Comparison of ENCODE assay signal across 7 cellular contexts in the genomic region with DNA sequence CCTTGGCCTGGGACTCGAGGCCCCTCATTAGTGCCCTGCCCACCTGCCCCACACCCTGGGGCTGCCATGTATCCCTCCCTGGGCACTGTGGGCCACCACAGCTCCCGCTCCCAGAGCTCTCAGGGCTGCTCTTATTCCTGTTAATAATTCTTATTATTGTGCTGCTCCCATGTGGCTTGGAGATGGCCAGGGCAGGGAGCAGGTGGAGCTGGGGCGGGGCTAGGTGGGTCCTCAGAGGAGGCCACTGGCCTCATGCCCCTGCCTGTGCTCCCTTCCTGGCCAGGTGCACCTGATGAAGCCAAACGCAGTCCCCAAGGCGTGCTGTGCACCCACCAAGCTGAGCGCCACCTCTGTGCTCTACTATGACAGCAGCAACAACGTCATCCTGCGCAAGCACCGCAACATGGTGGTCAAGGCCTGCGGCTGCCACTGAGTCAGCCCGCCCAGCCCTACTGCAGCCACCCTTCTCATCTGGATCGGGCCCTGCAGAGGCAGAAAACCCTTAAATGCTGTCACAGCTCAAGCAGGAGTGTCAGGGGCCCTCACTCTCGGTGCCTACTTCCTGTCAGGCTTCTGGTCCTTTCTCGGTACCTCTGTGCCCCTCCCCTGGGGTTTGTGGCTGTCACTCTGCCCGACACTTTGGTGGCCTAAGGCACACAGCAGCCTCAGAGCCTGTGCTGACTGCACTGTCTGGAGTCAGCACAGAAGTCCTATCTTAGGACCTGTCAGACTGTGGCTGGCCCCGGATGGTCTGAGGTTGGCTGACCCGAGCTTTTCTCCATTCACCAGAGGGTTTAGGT. TPM values are rescaled to one million over a fixed set of nuclear protein-coding genes. Genes with fewer than 3 reads are reported as not detected.
A peak's percentile ranks its signal among the peaks of the same experiment; 100 is the strongest.
DNase-seq lines count a peak whose midpoint lies in the region; ATAC-seq and TF ChIP-seq lines count a peak whose summit lies in the region.

No MANE protein-coding gene starts in this region.

- H3K4me3 Mint-ChIP-seq in naive thymus-derived CD8-positive, alpha-beta T cell: peak overlapping the region in 1 of 10 donors; percentile 64

- H3K27me3 Mint-ChIP-seq in naive thymus-derived CD8-positive, alpha-beta T cell: no peaks in the 10 kb centered on the region

- H3K36me3 Mint-ChIP-seq in naive thymus-derived CD8-positive, alpha-beta T cell: peaks cover 0 to 31% (median 6%) of the 10 kb centered on the region in 3 donors

- H3K9me3 Mint-ChIP-seq in naive thymus-derived CD8-positive, alpha-beta T cell: peaks cover 0 to 1% (median 0%) of the 10 kb centered on the region in 9 donors

- no peaks in the 10 kb centered on the region for H3K27me3 ChIP-seq in Panc1 (ENCODE audit: control insufficient read depth, insufficient read depth, low read length)

- CTCF ChIA-PET in Panc1 (lab: Charles Lee): no interaction called here

- no peak for TF ChIP-seq CTCF in Panc1 (IDR thresholded peaks at IDR 0.05)

- POLR2A ChIA-PET in Panc1 (lab: Charles Lee): no interaction called here
- POLR2A ChIA-PET in naive thymus-derived CD8-positive, alpha-beta T cell (lab: Charles Lee): no interaction called here

- H3K27ac ChIP-seq in Panc1 (ENCODE audit: low read length) (no peak overlapping the region), substantia nigra (ENCODE audit: low read depth, low read length, poor library complexity, severe bottlenecking) (no peak overlapping the region)

- no peak overlapping the region for H3K4me3 ChIP-seq in Panc1 (ENCODE audit: low read depth in 2 of 2, low read length in 2 of 2)

- no peaks in the 10 kb centered on the region for H3K9me3 ChIP-seq in Panc1 (ENCODE audit: control insufficient read depth, insufficient read depth, low read depth, low read length)

- BruUV-seq in Panc1 (replicated peaks; lab: Mats Ljungman, UMichigan): no TSS peak

- ATAC-seq in GM19023 (IDR thresholded peaks at IDR 0.05; ENCODE audit: unreplicated experiment) (peak; percentile 83), HG02642 (IDR thresholded peaks at IDR 0.05; ENCODE audit: poor library complexity, unreplicated experiment) (peak; percentile 89), Panc1 (peak; percentile 15; the same call in 1 of the 2 replicates)
- ATAC-seq in naive thymus-derived CD8-positive, alpha-beta T cell: peak; percentile 54 to 71

- intact Hi-C loops in Panc1 (cut with micrococcal nuclease; ENCODE audit: unreplicated experiment): no loop called here

- H3K4me1 ChIP-seq in Panc1 (ENCODE audit: control insufficient read depth, insufficient read depth, low read length): no peaks in the 10 kb centered on the region

- in situ Hi-C loops in Panc1 (cut with HindIII; ENCODE audit: low pct_unique_long_range_greater_than_20kb, low sequenced_read_pairs): no loop called here

- H3K36me3 ChIP-seq in Panc1 (ENCODE audit: control insufficient read depth, insufficient read depth, low read length): no peaks in the 10 kb centered on the region

- H3K4me1 Mint-ChIP-seq in naive thymus-derived CD8-positive, alpha-beta T cell: peaks cover 2 to 19% (median 11%) of the 10 kb centered on the region in 4 donors

- DNase-seq in Panc1 (ENCODE audit: low read depth, low spot score): no peak
- peak in 4 of 10 donors; percentile 17 to 61 (median 26) for DNase-seq in naive thymus-derived CD8-positive, alpha-beta T cell
- DNase-seq in substantia nigra (lab: John Stamatoyannopoulos, UW): no peak
- DNase-seq in DMS153 (lab: John Stamatoyannopoulos, UW): no peak
- no peak for DNase-seq in NCI-H2196 treated with DMSO at 0.1 percent for 48 hours (lab: John Stamatoyannopoulos, UW; ENCODE audit: unreplicated experiment)

- peak overlapping the region in 7 of 10 donors; percentile 19 to 93 (median 65) for H3K27ac Mint-ChIP-seq in naive thymus-derived CD8-positive, alpha-beta T cell

RNA-seq across cellular contexts. Expression of gene BMP8A, which starts 34.1 kb away (rescaled TPM):
- total RNA-seq in Panc1 (2021; ENCODE audit: unreplicated experiment): 0.54 TPM
- polyA plus RNA-seq in Panc1 (2012; ENCODE audit: insufficient read length): not detected
- total RNA-seq in naive thymus-derived CD8-positive, alpha-beta T cell: not detected
- polyA plus RNA-seq in naive thymus-derived CD8-positive, alpha-beta T cell: not detected

RNA-seq across cellular contexts. Expression of gene PABPC4, which starts 51.0 kb away (rescaled TPM):
- total RNA-seq in Panc1 (2021; ENCODE audit: unreplicated experiment): 334 TPM
- 225 TPM for polyA plus RNA-seq in Panc1 (2012; ENCODE audit: insufficient read length)
- 100 to 1,000 TPM; 287 to 297 TPM for total RNA-seq in naive thymus-derived CD8-positive, alpha-beta T cell
- 10 to 100 TPM; 28.7 to 44.9 (median 37.2) TPM for polyA plus RNA-seq in naive thymus-derived CD8-positive, alpha-beta T cell

Comparison
In these comparisons a context has a peak if more than half of its experiments do, and no peak if none do; other contexts are left out.
1. ATAC-seq: peak in every context shown above with its lines; median percentile 89 in HG02642; 83 in GM19023; 62 in naive thymus-derived CD8-positive, alpha-beta T cell; 15 in Panc1.